ENCODE assay signal across 1 cellular context in genomic region chr1:43282220-43283195, GRCh38.
A peak's percentile ranks its signal among the peaks of the same experiment; 100 is the strongest.
TF ChIP-seq lines count a peak whose summit lies in the region.

No MANE protein-coding gene starts in this region.

TF ChIP-seq in HepG2, 621 proteins besides CTCF, POLR2A, EP300 and RAD21 (continues in another document):
- TF ChIP-seq PHF21A (CRISPR knock-in tag; IDR thresholded peaks at IDR 0.05) (peak; percentile 82), NR2C2 (CRISPR knock-in tag; IDR thresholded peaks at IDR 0.05; ENCODE audit: borderline replicate concordance) (peak; percentile 67), ZMYM3 (CRISPR knock-in tag; IDR thresholded peaks at IDR 0.05) (0 out of 2 replicates have a peak, but pooled peaks have one; percentile 70), HIVEP1 (CRISPR knock-in tag; IDR thresholded peaks at IDR 0.05) (0 out of 2 replicates have a peak, but pooled peaks have one; percentile 46), TBX2 (CRISPR knock-in tag; IDR thresholded peaks at IDR 0.05; ENCODE audit: borderline replicate concordance) (peak; percentile 72; the same call in 1 of the 2 replicates), ZNF17 (CRISPR knock-in tag; IDR thresholded peaks at IDR 0.05) (no peak), ZNF513 (CRISPR knock-in tag; conservative IDR thresholded peaks at IDR 0.05) (no peak), TFE3 (CRISPR knock-in tag; IDR thresholded peaks at IDR 0.05) (0 out of 2 replicates have a peak, but pooled peaks have one; percentile 18), RXRB (CRISPR knock-in tag; IDR thresholded peaks at IDR 0.05; ENCODE audit: borderline replicate concordance) (peak; percentile 85), ZNF282 (IDR thresholded peaks at IDR 0.05; ENCODE audit: partially characterized antibody) (no peak), MAF1 (CRISPR knock-in tag; IDR thresholded peaks at IDR 0.05; ENCODE audit: borderline replicate concordance) (no peak), RNF219 (CRISPR knock-in tag; IDR thresholded peaks at IDR 0.05) (no peak), ZNF749 (CRISPR knock-in tag; IDR thresholded peaks at IDR 0.05; ENCODE audit: borderline replicate concordance) (no peak), ZNF205 (CRISPR knock-in tag; IDR thresholded peaks at IDR 0.05) (0 out of 2 replicates have a peak, but pooled peaks have one; percentile 75), SOX13 (IDR thresholded peaks at IDR 0.05) (peak; percentile 95), SOX13 (CRISPR knock-in tag; conservative IDR thresholded peaks at IDR 0.05 in 1 of 2, IDR thresholded peaks at IDR 0.05 in 1 of 2) (peak in 1 of 2 experiments; percentile 99; a peak in 2 of 4 replicates), HBP1 (CRISPR knock-in tag; IDR thresholded peaks at IDR 0.05; ENCODE audit: low read depth) (no peak; the same call in 1 of the 2 replicates), SMAD3 (CRISPR knock-in tag; IDR thresholded peaks at IDR 0.05) (0 out of 2 replicates have a peak, but pooled peaks have one; percentile 36), MTA1 (CRISPR knock-in tag; IDR thresholded peaks at IDR 0.05; ENCODE audit: borderline replicate concordance) (peak; percentile 39; the same call in 1 of the 2 replicates), ZNF574 (CRISPR knock-in tag; IDR thresholded peaks at IDR 0.05) (peak; percentile 27; the same call in 1 of the 2 replicates), ATF2 (CRISPR knock-in tag; IDR thresholded peaks at IDR 0.05) (peak; percentile 61; the same call in 1 of the 2 replicates), REPIN1 (CRISPR knock-in tag; IDR thresholded peaks at IDR 0.05; ENCODE audit: borderline replicate concordance, low read depth) (peak; percentile 53; the same call in 1 of the 2 replicates), NCOA1 (CRISPR knock-in tag; IDR thresholded peaks at IDR 0.05) (peak; percentile 84; the same call in 1 of the 2 replicates), RFX5 (IDR thresholded peaks at IDR 0.05; ENCODE audit: low read depth, low read length) (no peak), CEBPB (IDR thresholded peaks at IDR 0.05; ENCODE audit: borderline replicate concordance, low read depth, low read length) (peak; percentile 96), TARDBP (CRISPR knock-in tag; IDR thresholded peaks at IDR 0.05) (peak; percentile 56; the same call in 1 of the 2 replicates), NR2F6 (IDR thresholded peaks at IDR 0.05) (peak; percentile 83), NR2F6 (CRISPR knock-in tag; IDR thresholded peaks at IDR 0.05) (peak; percentile 90), ZNF629 (CRISPR knock-in tag; conservative IDR thresholded peaks at IDR 0.05) (peak; percentile 53; the same call in 1 of the 2 replicates), ZNF816 (CRISPR knock-in tag; IDR thresholded peaks at IDR 0.05; ENCODE audit: borderline replicate concordance) (no peak), ZBTB7A (CRISPR knock-in tag; IDR thresholded peaks at IDR 0.05) (no peak), ZNF207 (IDR thresholded peaks at IDR 0.05; ENCODE audit: borderline replicate concordance) (no peak), ZNF512 (CRISPR knock-in tag; IDR thresholded peaks at IDR 0.05) (no peak), ZNF138 (CRISPR knock-in tag; IDR thresholded peaks at IDR 0.05; ENCODE audit: low read depth) (no peak), ZNF280D (CRISPR knock-in tag; IDR thresholded peaks at IDR 0.05) (no peak), MTA3 (CRISPR knock-in tag; IDR thresholded peaks at IDR 0.05) (no peak), NPAS2 (CRISPR knock-in tag; IDR thresholded peaks at IDR 0.05; ENCODE audit: borderline replicate concordance) (no peak), TEAD3 (CRISPR knock-in tag; optimal IDR thresholded peaks at IDR 0.05; ENCODE audit: borderline replicate concordance) (peak; percentile 34), CBX5 (CRISPR knock-in tag; IDR thresholded peaks at IDR 0.05; ENCODE audit: borderline replicate concordance) (peak; percentile 46; the same call in 1 of the 2 replicates), KDM1A (CRISPR knock-in tag; IDR thresholded peaks at IDR 0.05) (0 out of 2 replicates have a peak, but pooled peaks have one; percentile 15), ZNF704 (CRISPR knock-in tag; IDR thresholded peaks at IDR 0.05; ENCODE audit: borderline replicate concordance) (no peak), ZNF253 (CRISPR knock-in tag; IDR thresholded peaks at IDR 0.05; ENCODE audit: borderline replicate concordance) (no peak), BRCA1 (CRISPR knock-in tag; IDR thresholded peaks at IDR 0.05) (no peak), KAT2B (IDR thresholded peaks at IDR 0.05; ENCODE audit: borderline replicate concordance, low read depth, low read length) (no peak), ZNF431 (CRISPR knock-in tag; IDR thresholded peaks at IDR 0.05; ENCODE audit: borderline replicate concordance, low read depth) (0 out of 2 replicates have a peak, but pooled peaks have one; percentile 39), HDAC1 (CRISPR knock-in tag; IDR thresholded peaks at IDR 0.05) (peak; percentile 76), HNF4G (IDR thresholded peaks at IDR 0.05; ENCODE audit: borderline replicate concordance, low read depth, low read length) (peak; percentile 66), HNF4G (CRISPR knock-in tag; IDR thresholded peaks at IDR 0.05; ENCODE audit: borderline replicate concordance, low read depth) (0 out of 2 replicates have a peak, but pooled peaks have one; percentile 55), ZNF232 (CRISPR knock-in tag; IDR thresholded peaks at IDR 0.05; ENCODE audit: borderline replicate concordance) (no peak)
